ENCODE assay signal across 12 cellular contexts in genomic region chr4:8940792-8941491, GRCh38.
DNase-seq lines count a peak whose midpoint lies in the region; ATAC-seq and TF ChIP-seq lines count a peak whose summit lies in the region.
"Had no signal": no experiment of that assay in that cellular context is flagged by ENCODE, and none has a peak within 500 bp of the region (broad histone marks: within the 10 kb centered on the region; RNA-seq: fewer than 3 reads in every experiment).

No MANE protein-coding gene starts in this region.

- no peak overlapping the region for H3K27ac Mint-ChIP-seq in activated naive CD4-positive, alpha-beta T cell treated with anti-CD3 and anti-CD28 coated beads, Interleukin-2, amount 50 U/mL, for 72 hours
- H3K27ac Mint-ChIP-seq in endothelial cell (ENCODE audit: unreplicated experiment): peak overlapping the region; percentile 40
- H3K27ac Mint-ChIP-seq: T-cell had no signal

- no peaks in the 10 kb centered on the region for H3K4me1 ChIP-seq in spleen
- H3K4me1 ChIP-seq: BLaER1 had no signal

- no peaks in the 10 kb centered on the region for H3K36me3 Mint-ChIP-seq in activated naive CD4-positive, alpha-beta T cell treated with anti-CD3 and anti-CD28 coated beads, Interleukin-2, amount 50 U/mL, for 72 hours
- no peaks in the 10 kb centered on the region for H3K36me3 Mint-ChIP-seq in endothelial cell (ENCODE audit: low read depth, unreplicated experiment)
- H3K36me3 Mint-ChIP-seq: T-cell had no signal

- H3K9me3 Mint-ChIP-seq in activated naive CD4-positive, alpha-beta T cell treated with anti-CD3 and anti-CD28 coated beads, Interleukin-2, amount 50 U/mL, for 72 hours: no peaks in the 10 kb centered on the region
- H3K9me3 Mint-ChIP-seq in endothelial cell (ENCODE audit: unreplicated experiment): no peaks in the 10 kb centered on the region
- H3K9me3 Mint-ChIP-seq: T-cell had no signal

- H3K27ac ChIP-seq in spleen: no peak overlapping the region
- H3K27ac ChIP-seq: BLaER1, epithelial cell of prostate had no signal

- ATAC-seq in activated naive CD4-positive, alpha-beta T cell treated with anti-CD3 and anti-CD28 coated beads, Interleukin-2, amount 50 U/mL, for 72 hours: peak; percentile 29 to 30
- ATAC-seq in GM18909 (IDR thresholded peaks at IDR 0.05; ENCODE audit: poor library complexity, unreplicated experiment) (no peak), GM18867 (IDR thresholded peaks at IDR 0.05; ENCODE audit: unreplicated experiment) (no peak), HG03135 (IDR thresholded peaks at IDR 0.05; ENCODE audit: unreplicated experiment) (no peak)
- ATAC-seq: T-cell had no signal

- peaks cover 0 to 28% (median 0%) of the 10 kb centered on the region in 7 donors for H3K27me3 ChIP-seq in spleen (replicated peaks in 1 of 7)
- H3K27me3 ChIP-seq: BLaER1 had no signal

- H3K36me3 ChIP-seq in spleen: no peaks in the 10 kb centered on the region
- H3K36me3 ChIP-seq: BLaER1 had no signal

- peak; percentile 15 for TF ChIP-seq CTCF in endothelial cell (IDR thresholded peaks at IDR 0.05; ENCODE audit: unreplicated experiment)
- TF ChIP-seq CTCF in spleen (IDR thresholded peaks at IDR 0.05 in 8 of 11, conservative IDR thresholded peaks at IDR 0.05 in 3 of 11): no peak

- intact Hi-C loops in spleen (cut with DNase I; ENCODE audit: low total_unique reads): no loop called here

- H3K4me3 ChIP-seq in spleen: no peak overlapping the region
- H3K4me3 ChIP-seq: BLaER1 had no signal

- DNase-seq in activated naive CD4-positive, alpha-beta T cell treated with anti-CD3 and anti-CD28 coated beads, Interleukin-2, amount 50 U/mL, for 72 hours (ENCODE audit: low spot score in 2 of 2): no peak
- DNase-seq in activated naive CD4-positive, alpha-beta T cell treated with Interleukin-2 at 50 U/mL for 16 hours: no peak
- DNase-seq in NCI-H69 (lab: John Stamatoyannopoulos, UW) (peak; percentile 15), endothelial cell (ENCODE audit: low spot score) (peak; percentile 50), spleen (peak; percentile 21)
- DNase-seq: NCI-H226, T-cell had no signal

- peaks cover 0 to 4% (median 0%) of the 10 kb centered on the region in 8 donors for H3K9me3 ChIP-seq in spleen
- H3K9me3 ChIP-seq: BLaER1 had no signal

- H3K4me1 Mint-ChIP-seq in endothelial cell (ENCODE audit: unreplicated experiment): peaks cover 4% of the 10 kb centered on the region

- no peak for TF ChIP-seq POLR2A in spleen (IDR thresholded peaks at IDR 0.05)

- H3K4me3 Mint-ChIP-seq in endothelial cell (ENCODE audit: unreplicated experiment): no peak overlapping the region
- H3K4me3 Mint-ChIP-seq: T-cell had no signal

- peaks cover 2% of the 10 kb centered on the region for H3K27me3 Mint-ChIP-seq in endothelial cell (ENCODE audit: unreplicated experiment)

- WGBS in spleen, 5 donors: 34 to 67% (median 66%) methylated on average over 10 to 21 of the region's 21 CpGs

Comparison
In these comparisons a context has a peak if more than half of its experiments do, and no peak if none do; other contexts are left out.
1. ATAC-seq: peak in activated naive CD4-positive, alpha-beta T cell treated with anti-CD3 and anti-CD28 coated beads, Interleukin-2, amount 50 U/mL, for 72 hours (2 of 2); none in GM18909 (single experiment), GM18867 (single experiment) and HG03135 (single experiment).
2. DNase-seq: peak in NCI-H69 (single experiment), endothelial cell (single experiment) and spleen (single experiment); none in activated naive CD4-positive, alpha-beta T cell treated with anti-CD3 and anti-CD28 coated beads, Interleukin-2, amount 50 U/mL, for 72 hours (0 of 2) and activated naive CD4-positive, alpha-beta T cell treated with Interleukin-2 at 50 U/mL for 16 hours (single experiment).